Comparison of ENCODE assay signal across 9 cellular contexts in the genomic region with DNA sequence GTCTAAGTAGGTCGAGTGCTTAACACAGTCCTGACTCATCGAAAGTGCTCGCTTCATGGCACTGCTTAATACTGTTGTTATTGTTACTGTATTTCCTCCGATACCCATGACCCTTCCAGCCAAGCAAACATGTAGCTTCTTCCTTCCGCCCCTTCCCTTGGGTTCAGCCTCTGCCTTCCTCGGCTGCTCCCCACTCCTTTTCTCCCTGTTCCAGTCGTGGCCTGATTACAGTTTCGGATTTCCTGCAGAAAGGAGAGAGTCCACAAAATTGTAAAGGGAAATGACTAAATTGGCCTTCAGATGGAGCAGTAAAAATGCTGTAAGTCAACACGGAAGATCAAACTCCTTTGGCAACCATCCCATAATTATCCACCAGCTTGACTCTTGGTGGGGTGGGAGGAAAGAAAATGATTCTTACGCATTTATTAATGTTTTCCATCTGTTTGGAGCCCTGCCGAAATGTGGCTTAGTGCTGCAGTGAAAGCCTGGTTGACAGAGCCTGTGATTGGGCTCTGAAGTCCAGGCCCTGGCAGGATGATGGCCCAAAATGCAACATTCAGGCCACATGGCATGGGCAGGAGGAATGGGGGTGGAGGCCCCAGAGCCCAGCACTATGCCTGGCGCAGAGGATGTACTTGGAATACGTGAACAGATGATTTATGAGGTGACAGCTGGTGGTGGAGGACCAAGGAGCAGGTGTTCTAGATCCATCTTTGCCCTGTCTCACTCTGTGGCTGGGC. TPM values are rescaled to one million over a fixed set of nuclear protein-coding genes. Genes with fewer than 3 reads are reported as not detected.
DNase-seq lines count a peak whose midpoint lies in the region; ATAC-seq and TF ChIP-seq lines count a peak whose summit lies in the region.
"Had no signal": no experiment of that assay in that cellular context is flagged by ENCODE, and none has a peak within 500 bp of the region (broad histone marks: within the 10 kb centered on the region; RNA-seq: fewer than 3 reads in every experiment).

No MANE protein-coding gene starts in this region.

- H3K4me3 Mint-ChIP-seq in natural killer cell treated with Interleukin-12 subunit alpha and Interleukin-12 subunit beta and Interleukin-15 and Interleukin-18, amount 100 ng/mL, for 72 hours, result no peak overlapping the region

- peaks cover 0 to 12% of the 10 kb centered on the region in 2 donors for H3K27me3 Mint-ChIP-seq in natural killer cell treated with Interleukin-12 subunit alpha and Interleukin-12 subunit beta and Interleukin-15 and Interleukin-18, amount 100 ng/mL, for 72 hours

- H3K9me3 Mint-ChIP-seq in natural killer cell treated with Interleukin-12 subunit alpha and Interleukin-12 subunit beta and Interleukin-15 and Interleukin-18, amount 100 ng/mL, for 72 hours, result no peaks in the 10 kb centered on the region

- 39 to 53% (median 45%) methylated on average over 13 of the region's 13 CpGs for WGBS in heart left ventricle, 4 donors

- H3K27ac Mint-ChIP-seq in natural killer cell treated with Interleukin-12 subunit alpha and Interleukin-12 subunit beta and Interleukin-15 and Interleukin-18, amount 100 ng/mL, for 72 hours, result no peak overlapping the region

- peaks cover 3 to 7% of the 10 kb centered on the region in 2 donors for H3K4me1 Mint-ChIP-seq in natural killer cell treated with Interleukin-12 subunit alpha and Interleukin-12 subunit beta and Interleukin-15 and Interleukin-18, amount 100 ng/mL, for 72 hours (ENCODE audit: low read depth in 2 of 2)

- H3K27ac ChIP-seq in VCaP (peak overlapping the region; percentile 92), heart left ventricle (peak overlapping the region; percentile 35 to 92 (median 84))

- ATAC-seq in heart left ventricle (peak in 2 of 4 donors; percentile 27 to 45), GM21717 (IDR thresholded peaks at IDR 0.05; ENCODE audit: unreplicated experiment) (no peak), GM21360 (IDR thresholded peaks at IDR 0.05; ENCODE audit: unreplicated experiment) (no peak)
- no peak for ATAC-seq in natural killer cell treated with Interleukin-12 subunit alpha and Interleukin-12 subunit beta and Interleukin-15 and Interleukin-18, amount 100 ng/mL, for 72 hours

- DNase-seq in GM04504 (ENCODE audit: low read depth) (peak; percentile 97), heart left ventricle (peak in 3 of 5 donors; percentile 50 to 59 (median 56)), skeletal muscle cell (ENCODE audit: low read depth) (peak; percentile 89)
- DNase-seq in natural killer cell treated with Interleukin-12 subunit alpha and Interleukin-12 subunit beta and Interleukin-15 and Interleukin-18, amount 100 ng/mL, for 72 hours (ENCODE audit: low spot score), result no peak
- no peak for DNase-seq in stimulated activated CD4-positive, alpha-beta T cell treated with anti-CD3 and anti-CD28 coated beads, Interleukin-4, amount 100 ng/mL, for 24 hours
- DNase-seq: GDM1 had no signal

- TF ChIP-seq POLR2A in heart left ventricle (IDR thresholded peaks at IDR 0.05), result no peak

- no peaks in the 10 kb centered on the region for H3K36me3 Mint-ChIP-seq in natural killer cell treated with Interleukin-12 subunit alpha and Interleukin-12 subunit beta and Interleukin-15 and Interleukin-18, amount 100 ng/mL, for 72 hours

- H3K4me1 ChIP-seq in heart left ventricle, result peaks cover 11 to 49% (median 29%) of the 10 kb centered on the region in 12 donors

- H3K27me3 ChIP-seq in heart left ventricle, result no peaks in the 10 kb centered on the region

- intact Hi-C loops in heart left ventricle (cut with DNase I), result loop anchor here in 8 of 10 donors (1.0 to 5.0 kb wide), 5 partner anchors 42 to 61 kb away; no protein-coding TSS in a partner anchor

- H3K4me3 ChIP-seq in heart left ventricle, result no peak overlapping the region
- H3K4me3 ChIP-seq in skeletal muscle cell (ENCODE audit: low read depth, low read length), result no peak overlapping the region

- H3K9me3 ChIP-seq in heart left ventricle, result no peaks in the 10 kb centered on the region

- TF ChIP-seq CTCF in VCaP (conservative IDR thresholded peaks at IDR 0.05), result no peak
- TF ChIP-seq CTCF in heart left ventricle (IDR thresholded peaks at IDR 0.05), result no peak

- H3K36me3 ChIP-seq in heart left ventricle, result no peaks in the 10 kb centered on the region

RNA-seq across cellular contexts. Expression of gene FAM3D, which starts 37.6 kb away (rescaled TPM):
- not detected for total RNA-seq in heart left ventricle
- polyA plus RNA-seq in heart left ventricle, result under 1 TPM in 1 of 2 donors, not detected in 1; 0.06 TPM
- not detected for total RNA-seq in natural killer cell treated with Interleukin-12 subunit alpha and Interleukin-12 subunit beta and Interleukin-15 and Interleukin-18, amount 100 ng/mL, for 72 hours

RNA-seq across cellular contexts. Expression of gene FAM107A, which starts 51.8 kb away (rescaled TPM):
- 100 to 1,000 TPM in 3 of 9 donors, 10 to 100 TPM in 6; 24.6 to 144 (median 62.5) TPM for total RNA-seq in heart left ventricle
- 10 to 100 TPM; 39.2 to 47.9 TPM for polyA plus RNA-seq in heart left ventricle
- total RNA-seq in natural killer cell treated with Interleukin-12 subunit alpha and Interleukin-12 subunit beta and Interleukin-15 and Interleukin-18, amount 100 ng/mL, for 72 hours, result not detected

Comparison
In these comparisons a context has a peak if more than half of its experiments do, and no peak if none do; other contexts are left out.
1. DNase-seq: peak in GM04504 (single experiment), heart left ventricle (3 of 5) and skeletal muscle cell (single experiment); none in natural killer cell treated with Interleukin-12 subunit alpha and Interleukin-12 subunit beta and Interleukin-15 and Interleukin-18, amount 100 ng/mL, for 72 hours (single experiment) and stimulated activated CD4-positive, alpha-beta T cell treated with anti-CD3 and anti-CD28 coated beads, Interleukin-4, amount 100 ng/mL, for 24 hours (single experiment).
2. RNA of gene FAM107A, which starts 51.8 kb away (total RNA-seq): 24.6 to 144 TPM in heart left ventricle; not detected in natural killer cell treated with Interleukin-12 subunit alpha and Interleukin-12 subunit beta and Interleukin-15 and Interleukin-18, amount 100 ng/mL, for 72 hours; every median in the first group is over 10 times any median in the second.